8 cellular contexts compared by ENCODE assay signal in the genomic region with DNA sequence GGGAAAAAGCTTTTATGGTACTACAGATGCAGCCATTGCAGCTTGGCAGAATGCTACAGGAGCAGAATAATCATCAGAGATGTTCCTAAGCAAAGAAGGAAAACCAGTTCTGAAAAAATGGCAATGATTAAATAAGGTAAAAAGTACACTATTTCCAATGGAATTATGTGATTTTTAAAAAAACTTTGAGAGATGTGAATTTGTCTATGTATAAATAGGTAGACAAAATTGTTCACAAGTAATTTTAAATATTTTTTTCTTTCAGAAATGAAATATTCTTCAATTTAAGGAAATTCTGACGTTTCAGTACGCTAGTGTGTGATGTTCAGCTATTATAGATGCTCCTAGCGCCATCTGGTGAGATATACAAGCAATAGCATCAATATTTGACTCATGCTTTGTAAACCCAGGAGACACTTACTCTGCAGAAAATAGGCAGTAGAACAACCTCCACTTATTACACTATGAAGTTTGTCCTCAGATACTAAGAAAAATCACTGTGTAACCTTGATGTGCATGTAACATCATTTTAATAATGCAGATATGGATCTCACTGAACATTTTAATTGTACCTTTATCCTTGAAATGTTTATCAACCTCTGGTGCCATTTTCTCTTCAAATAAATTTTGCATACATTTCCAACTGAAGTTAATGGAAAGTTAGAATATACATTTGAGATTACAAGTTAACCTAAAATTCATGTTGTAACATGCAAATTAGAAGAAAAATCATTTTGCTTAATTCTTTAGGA.
DNase-seq lines count a peak whose midpoint lies in the region; ATAC-seq, FAIRE-seq and TF ChIP-seq lines count a peak whose summit lies in the region.

No MANE protein-coding gene starts in this region.

- in situ Hi-C loops in GM12878 (cut with MboI), result loop anchor here (5.0 to 25.0 kb wide), 2 partner anchors 180 to 585 kb away; a partner anchor contains a TSS

- BruUV-seq in GM12878 (replicated peaks; lab: Mats Ljungman, UMichigan), result no TSS peak

- no peak overlapping the region for H3K27ac ChIP-seq in GM12878 (ENCODE audit: control insufficient read depth, insufficient read depth)

- no peak for TF ChIP-seq EP300 in GM12878 (IDR thresholded peaks at IDR 0.05; ENCODE audit: borderline replicate concordance in 1 of 2, control insufficient read depth in 1 of 2, low read depth in 2 of 2, low read length in 2 of 2)

- POLR2A ChIA-PET in GM12878 (lab: Charles Lee), result interaction anchor here (0.7 to 1.3 kb wide), 3 partner anchors 180 to 202 kb away, joined by 3 to 6 read pairs (median 3); no protein-coding TSS in a partner anchor

- no peaks in the 10 kb centered on the region for H3K4me1 ChIP-seq in GM12878 (ENCODE audit: control insufficient read depth, insufficient read depth, low read length)

- no peak overlapping the region for H3K4me3 Mint-ChIP-seq in stimulated activated naive CD8-positive, alpha-beta T cell treated with anti-CD3 and anti-CD28 coated beads, Interleukin-15, amount 100 ng/mL, for 72 hours

- H3K79me2 ChIP-seq in GM12878 (ENCODE audit: control insufficient read depth, insufficient read depth, low read length), result no peaks in the 10 kb centered on the region

- no peaks in the 10 kb centered on the region for H3K36me3 ChIP-seq in GM12878 (ENCODE audit: control insufficient read depth in 2 of 2, insufficient read depth in 2 of 2, low read length in 1 of 2)

- no peak overlapping the region; the same call in 1 of the 2 replicates for H2AFZ ChIP-seq in GM12878 (ENCODE audit: control insufficient read depth, low read depth, low read length)

- peaks cover 40% of the 10 kb centered on the region for H3K4me1 Mint-ChIP-seq in stimulated activated naive CD8-positive, alpha-beta T cell treated with anti-CD3 and anti-CD28 coated beads, Interleukin-15, amount 100 ng/mL, for 72 hours

- peaks cover 3% of the 10 kb centered on the region; the same call in 2 of the 3 replicates for H3K9me3 ChIP-seq in GM12878 (replicated peaks; ENCODE audit: control insufficient read depth, insufficient read depth, low read length)

- H3K4me2 ChIP-seq in GM12878 (ENCODE audit: control insufficient read depth, insufficient read depth), result no peak overlapping the region

- ATAC-seq in GM19372 (IDR thresholded peaks at IDR 0.05; ENCODE audit: low read depth, unreplicated experiment) (peak; percentile 88), HG03354 (IDR thresholded peaks at IDR 0.05; ENCODE audit: poor library complexity, severe bottlenecking, unreplicated experiment) (peak; percentile 78), GM12878 (peak; percentile 89)
- ATAC-seq in stimulated activated naive CD8-positive, alpha-beta T cell treated with anti-CD3 and anti-CD28 coated beads, Interleukin-15, amount 100 ng/mL, for 72 hours, result peak; percentile 55

- H4K20me1 ChIP-seq in GM12878 (ENCODE audit: control insufficient read depth, insufficient read depth), result no peaks in the 10 kb centered on the region

- RAD21 ChIA-PET in GM12878 (lab: Charles Lee; ENCODE audit: unreplicated experiment), result interaction anchor here (0.7 to 3.8 kb wide), 20 partner anchors 13 to 447 kb away, joined by 3 to 119 read pairs (median 4); a partner anchor contains a TSS

- no peak overlapping the region for H3K4me3 ChIP-seq in GM12878

- no peaks in the 10 kb centered on the region for H3K9me3 Mint-ChIP-seq in stimulated activated naive CD8-positive, alpha-beta T cell treated with anti-CD3 and anti-CD28 coated beads, Interleukin-15, amount 100 ng/mL, for 72 hours

- no peaks in the 10 kb centered on the region for H3K27me3 Mint-ChIP-seq in stimulated activated naive CD8-positive, alpha-beta T cell treated with anti-CD3 and anti-CD28 coated beads, Interleukin-15, amount 100 ng/mL, for 72 hours

- CTCF ChIA-PET in GM12878 (lab: Yijun Ruan, JAX), result interaction anchor here (0.7 to 3.8 kb wide), 29 partner anchors 9 to 447 kb away, joined by 3 to 181 read pairs (median 5); a partner anchor contains a TSS

- no peak for TF ChIP-seq POLR2A in GM12878 (IDR thresholded peaks at IDR 0.05; ENCODE audit: low read depth, low read length)

- WGBS in GM12878 (ENCODE audit: insufficient coverage, insufficient replicate concordance, low lambda C conversion rate, missing lambda C conversion rate), result 0% methylated on average over 3 of the region's 3 CpGs

- no peak overlapping the region for H3K27ac Mint-ChIP-seq in stimulated activated naive CD8-positive, alpha-beta T cell treated with anti-CD3 and anti-CD28 coated beads, Interleukin-15, amount 100 ng/mL, for 72 hours

- peak; percentile 98 for TF ChIP-seq RAD21 in GM12878 (IDR thresholded peaks at IDR 0.05; ENCODE audit: insufficient read depth, low read depth, low read length)

- DNase-seq in DMS114 treated with DMSO at 0.1 percent for 48 hours (lab: John Stamatoyannopoulos, UW; ENCODE audit: unreplicated experiment) (peak; percentile 74), NCI-H345 treated with DMSO at 0.1 percent for 48 hours (lab: John Stamatoyannopoulos, UW; ENCODE audit: unreplicated experiment) (peak; percentile 59), GM12878 (ENCODE audit: low read depth, low spot score) (no peak), iPS-NIHi7 (ENCODE audit: extremely low spot score) (peak; percentile 66), ureter (ENCODE audit: low spot score) (no peak)
- no peak for DNase-seq in stimulated activated naive CD8-positive, alpha-beta T cell treated with anti-CD3 and anti-CD28 coated beads, Interleukin-15, amount 100 ng/mL, for 72 hours

- intact Hi-C loops in GM12878 (cut with micrococcal nuclease; ENCODE audit: unreplicated experiment), result loop anchor here (1.0 to 2.0 kb wide), 3 partner anchors 180 to 447 kb away; no protein-coding TSS in a partner anchor

- no peak overlapping the region for H3K9ac ChIP-seq in GM12878 (ENCODE audit: control insufficient read depth, insufficient read depth, low read length)

- SMC1A ChIA-PET in GM12878 (lab: Charles Lee; ENCODE audit: uncharacterized antibody, unreplicated experiment), result interaction anchor here (0.7 to 3.8 kb wide), 39 partner anchors 9 to 748 kb away, joined by 3 to 163 read pairs (median 6); a partner anchor contains a TSS

- TF ChIP-seq CTCF in GM12878 (IDR thresholded peaks at IDR 0.05 in 2 of 3, conservative IDR thresholded peaks at IDR 0.05 in 1 of 3; ENCODE audit: control insufficient read depth in 2 of 3, extremely low read depth in 1 of 3, insufficient read depth in 1 of 3, low read depth in 3 of 3, low read length in 3 of 3), result peak; percentile 60 to 85 (median 64); a peak in 5 of 6 replicates

- H3K27me3 ChIP-seq in GM12878 (replicated peaks in 1 of 2; ENCODE audit: control insufficient read depth in 2 of 2, insufficient read depth in 2 of 2, low read length in 1 of 2), result no peaks in the 10 kb centered on the region

- FAIRE-seq in GM12878 (lab: Jason Lieb, UNC), result peak; percentile 13

TF ChIP-seq in GM12878, 131 proteins besides CTCF, POLR2A, EP300 and RAD21:
- TF ChIP-seq JUNB (IDR thresholded peaks at IDR 0.05), result 0 out of 2 replicates have a peak, but pooled peaks have one; percentile 8
- TF ChIP-seq, protein P1, sequence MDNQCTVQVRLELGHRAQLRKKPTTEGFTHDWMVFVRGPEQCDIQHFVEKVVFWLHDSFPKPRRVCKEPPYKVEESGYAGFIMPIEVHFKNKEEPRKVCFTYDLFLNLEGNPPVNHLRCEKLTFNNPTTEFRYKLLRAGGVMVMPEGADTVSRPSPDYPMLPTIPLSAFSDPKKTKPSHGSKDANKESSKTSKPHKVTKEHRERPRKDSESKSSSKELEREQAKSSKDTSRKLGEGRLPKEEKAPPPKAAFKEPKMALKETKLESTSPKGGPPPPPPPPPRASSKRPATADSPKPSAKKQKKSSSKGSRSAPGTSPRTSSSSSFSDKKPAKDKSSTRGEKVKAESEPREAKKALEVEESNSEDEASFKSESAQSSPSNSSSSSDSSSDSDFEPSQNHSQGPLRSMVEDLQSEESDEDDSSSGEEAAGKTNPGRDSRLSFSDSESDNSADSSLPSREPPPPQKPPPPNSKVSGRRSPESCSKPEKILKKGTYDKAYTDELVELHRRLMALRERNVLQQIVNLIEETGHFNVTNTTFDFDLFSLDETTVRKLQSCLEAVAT (IDR thresholded peaks at IDR 0.05), result peak; percentile 17; the same call in 1 of the 2 replicates
- no peak for TF ChIP-seq MEF2A (IDR thresholded peaks at IDR 0.05; ENCODE audit: insufficient read depth, low read depth, low read length)
- TF ChIP-seq ETV6 (conservative IDR thresholded peaks at IDR 0.05 in 1 of 2, IDR thresholded peaks at IDR 0.05 in 1 of 2; ENCODE audit: borderline replicate concordance in 1 of 2, low read depth in 1 of 2), result no peak
- TF ChIP-seq, protein P2, sequence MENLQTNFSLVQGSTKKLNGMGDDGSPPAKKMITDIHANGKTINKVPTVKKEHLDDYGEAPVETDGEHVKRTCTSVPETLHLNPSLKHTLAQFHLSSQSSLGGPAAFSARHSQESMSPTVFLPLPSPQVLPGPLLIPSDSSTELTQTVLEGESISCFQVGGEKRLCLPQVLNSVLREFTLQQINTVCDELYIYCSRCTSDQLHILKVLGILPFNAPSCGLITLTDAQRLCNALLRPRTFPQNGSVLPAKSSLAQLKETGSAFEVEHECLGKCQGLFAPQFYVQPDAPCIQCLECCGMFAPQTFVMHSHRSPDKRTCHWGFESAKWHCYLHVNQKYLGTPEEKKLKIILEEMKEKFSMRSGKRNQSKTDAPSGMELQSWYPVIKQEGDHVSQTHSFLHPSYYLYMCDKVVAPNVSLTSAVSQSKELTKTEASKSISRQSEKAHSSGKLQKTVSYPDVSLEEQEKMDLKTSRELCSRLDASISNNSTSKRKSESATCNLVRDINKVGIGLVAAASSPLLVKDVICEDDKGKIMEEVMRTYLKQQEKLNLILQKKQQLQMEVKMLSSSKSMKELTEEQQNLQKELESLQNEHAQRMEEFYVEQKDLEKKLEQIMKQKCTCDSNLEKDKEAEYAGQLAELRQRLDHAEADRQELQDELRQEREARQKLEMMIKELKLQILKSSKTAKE (IDR thresholded peaks at IDR 0.05; ENCODE audit: low read depth, poor library complexity, severe bottlenecking), result peak; percentile 25
- TF ChIP-seq YY1 (IDR thresholded peaks at IDR 0.05; ENCODE audit: low read depth, low read length), result 0 out of 2 replicates have a peak, but pooled peaks have one; percentile 22
- TF ChIP-seq SMC3 (IDR thresholded peaks at IDR 0.05; ENCODE audit: borderline replicate concordance, low read length), result peak; percentile 97

Comparison
In these comparisons a context has a peak if more than half of its experiments do, and no peak if none do; other contexts are left out.
1. DNase-seq: peak in DMS114 treated with DMSO at 0.1 percent for 48 hours (single experiment), NCI-H345 treated with DMSO at 0.1 percent for 48 hours (single experiment) and iPS-NIHi7 (single experiment); none in GM12878 (single experiment), stimulated activated naive CD8-positive, alpha-beta T cell treated with anti-CD3 and anti-CD28 coated beads, Interleukin-15, amount 100 ng/mL, for 72 hours (0 of 2) and ureter (single experiment).
2. Peak in every context shown above with its lines, with median percentiles within 50 percentile points of each other: ATAC-seq.